Comparison of ENCODE assay signal across 24 cellular contexts in genomic region chr5:160542840-160543239, GRCh38.
DNase-seq lines count a peak whose midpoint lies in the region; ATAC-seq and TF ChIP-seq lines count a peak whose summit lies in the region.
"Had no signal": no experiment of that assay in that cellular context is flagged by ENCODE, and none has a peak within 500 bp of the region (broad histone marks: within the 10 kb centered on the region; RNA-seq: fewer than 3 reads in every experiment).

No MANE protein-coding gene starts in this region.

- peaks cover 10% of the 10 kb centered on the region for H3K27me3 Mint-ChIP-seq in activated T-cell treated with anti-CD3 and anti-CD28 coated beads, Interleukin-2, amount 50 U/mL, for 24 hours
- H3K27me3 Mint-ChIP-seq in activated T-cell treated with anti-CD3 and anti-CD28 coated beads, Interleukin-2, amount 50 U/mL, for 4 hours (ENCODE audit: low read depth) = peaks cover 3% of the 10 kb centered on the region
- H3K27me3 Mint-ChIP-seq: CD4-positive, alpha-beta T cell had no signal

- no peak for TF ChIP-seq CTCF in RWPE2 (IDR thresholded peaks at IDR 0.05; ENCODE audit: poor library complexity, severe bottlenecking)

- H3K9me3 ChIP-seq in RWPE2 (ENCODE audit: severe bottlenecking) = no peaks in the 10 kb centered on the region
- H3K9me3 ChIP-seq: A549, BE2C, HAP-1 had no signal

- H3K4me3 ChIP-seq in RWPE2 (ENCODE audit: severe bottlenecking) = no peak overlapping the region
- H3K4me3 ChIP-seq: A549; BLaER1 treated with 17β-estradiol and CSF1 and Interleukin-3, amounts not matched to agents 10 nM and 100 nM; GM12878; GM23338; HAP-1 had no signal

- peak overlapping the region; percentile 42 for H3K27ac Mint-ChIP-seq in activated T-cell treated with anti-CD3 and anti-CD28 coated beads, Interleukin-2, amount 50 U/mL, for 24 hours
- H3K27ac Mint-ChIP-seq in activated naive CD4-positive, alpha-beta T cell treated with anti-CD3 and anti-CD28 coated beads, Interleukin-2, amount 50 U/mL, for 72 hours = no peak overlapping the region
- H3K27ac Mint-ChIP-seq: CD4-positive, alpha-beta T cell; CD8-positive, alpha-beta memory T cell; GM23338; HFFc6 had no signal

- no peak overlapping the region for H3K4me3 Mint-ChIP-seq in activated T-cell treated with anti-CD3 and anti-CD28 coated beads, Interleukin-2, amount 50 U/mL, for 24 hours
- no peak overlapping the region for H3K4me3 Mint-ChIP-seq in activated T-cell treated with anti-CD3 and anti-CD28 coated beads, Interleukin-2, amount 50 U/mL, for 4 hours
- H3K4me3 Mint-ChIP-seq: CD14-positive monocyte; CD4-positive, alpha-beta T cell; CD8-positive, alpha-beta memory T cell; GM23338; HFFc6 had no signal

- peaks cover 18% of the 10 kb centered on the region for H3K4me1 ChIP-seq in RWPE2 (ENCODE audit: insufficient read depth, poor library complexity, severe bottlenecking)
- H3K4me1 ChIP-seq: A549; BE2C; BLaER1 treated with 17β-estradiol and CSF1 and Interleukin-3, amounts not matched to agents 10 nM and 100 nM; HAP-1 had no signal

- H3K27ac ChIP-seq in RWPE2 (ENCODE audit: poor library complexity, severe bottlenecking) = peak overlapping the region; percentile 48
- H3K27ac ChIP-seq in epithelial cell of prostate = peak overlapping the region; percentile 66
- H3K27ac ChIP-seq: A549; BLaER1 treated with 17β-estradiol and CSF1 and Interleukin-3, amounts not matched to agents 10 nM and 100 nM had no signal

- DNase-seq in activated T-cell treated with anti-CD3 and anti-CD28 coated beads, Interleukin-2, amount 50 U/mL, for 24 hours = no peak
- no peak for DNase-seq in activated T-cell treated with anti-CD3 and anti-CD28 coated beads, Interleukin-2, amount 50 U/mL, for 4 hours
- DNase-seq in NCI-H82 (lab: John Stamatoyannopoulos, UW) (peak; percentile 57), RWPE2 (ENCODE audit: low spot score) (no peak), epithelial cell of prostate (ENCODE audit: low read depth, low spot score) (no peak)
- DNase-seq in activated naive CD4-positive, alpha-beta T cell treated with anti-CD3 and anti-CD28 coated beads, Interleukin-2, amount 50 U/mL, for 72 hours (ENCODE audit: low spot score in 2 of 2) = no peak
- DNase-seq: 8988T; ACHN; AML-193; BE2C; CD4-positive, alpha-beta T cell; CD8-positive, alpha-beta memory T cell; DMS 273 treated with DMSO at 0.1 percent for 48 hours; DMS79; EL; GDM1; HFFc6 had no signal

- no peaks in the 10 kb centered on the region for H3K36me3 ChIP-seq in RWPE2 (ENCODE audit: low read depth)
- H3K36me3 ChIP-seq: BE2C; BLaER1 treated with 17β-estradiol and CSF1 and Interleukin-3, amounts not matched to agents 10 nM and 100 nM; HAP-1 had no signal

- peaks cover 57% of the 10 kb centered on the region for H3K4me1 Mint-ChIP-seq in activated T-cell treated with anti-CD3 and anti-CD28 coated beads, Interleukin-2, amount 50 U/mL, for 24 hours (ENCODE audit: low read depth)
- peaks cover 3% of the 10 kb centered on the region for H3K4me1 Mint-ChIP-seq in activated T-cell treated with anti-CD3 and anti-CD28 coated beads, Interleukin-2, amount 50 U/mL, for 4 hours (ENCODE audit: low read depth)
- H3K4me1 Mint-ChIP-seq: CD14-positive monocyte; CD8-positive, alpha-beta memory T cell had no signal

- peaks cover 10% of the 10 kb centered on the region for H3K9me3 Mint-ChIP-seq in activated T-cell treated with anti-CD3 and anti-CD28 coated beads, Interleukin-2, amount 50 U/mL, for 24 hours
- H3K9me3 Mint-ChIP-seq in activated T-cell treated with anti-CD3 and anti-CD28 coated beads, Interleukin-2, amount 50 U/mL, for 4 hours = no peaks in the 10 kb centered on the region
- peaks cover 0 to 8% of the 10 kb centered on the region in 2 donors for H3K9me3 Mint-ChIP-seq in activated naive CD4-positive, alpha-beta T cell treated with anti-CD3 and anti-CD28 coated beads, Interleukin-2, amount 50 U/mL, for 72 hours
- H3K9me3 Mint-ChIP-seq: CD4-positive, alpha-beta T cell; GM23338; HFFc6 had no signal

- no peaks in the 10 kb centered on the region for H3K27me3 ChIP-seq in RWPE2 (ENCODE audit: insufficient read depth, poor library complexity, severe bottlenecking)
- H3K27me3 ChIP-seq: BE2C; BLaER1 treated with 17β-estradiol and CSF1 and Interleukin-3, amounts not matched to agents 10 nM and 100 nM had no signal

- no peaks in the 10 kb centered on the region for H3K36me3 Mint-ChIP-seq in activated T-cell treated with anti-CD3 and anti-CD28 coated beads, Interleukin-2, amount 50 U/mL, for 24 hours (ENCODE audit: low read depth)
- no peaks in the 10 kb centered on the region for H3K36me3 Mint-ChIP-seq in activated T-cell treated with anti-CD3 and anti-CD28 coated beads, Interleukin-2, amount 50 U/mL, for 4 hours (ENCODE audit: insufficient read depth)
- peaks cover 7 to 11% of the 10 kb centered on the region in 2 donors for H3K36me3 Mint-ChIP-seq in activated naive CD4-positive, alpha-beta T cell treated with anti-CD3 and anti-CD28 coated beads, Interleukin-2, amount 50 U/mL, for 72 hours
- H3K36me3 Mint-ChIP-seq: CD14-positive monocyte; CD8-positive, alpha-beta memory T cell had no signal

- ATAC-seq in activated T-cell treated with anti-CD3 and anti-CD28 coated beads, Interleukin-2, amount 50 U/mL, for 4 hours = no peak
- ATAC-seq in RWPE2 (ENCODE audit: low read depth) (no peak), HG03469 (IDR thresholded peaks at IDR 0.05; ENCODE audit: unreplicated experiment) (no peak)
- no peak for ATAC-seq in activated naive CD4-positive, alpha-beta T cell treated with anti-CD3 and anti-CD28 coated beads, Interleukin-2, amount 50 U/mL, for 72 hours
- ATAC-seq: A549, GM12878, GM23338 had no signal
